In genomic region chr13:103022328-103022727, GRCh38 we compare ENCODE assay signal across 24 cellular contexts. TPM values are rescaled to one million over a fixed set of nuclear protein-coding genes. Genes with fewer than 3 reads are reported as not detected.
DNase-seq lines count a peak whose midpoint lies in the region; ATAC-seq, FAIRE-seq and TF ChIP-seq lines count a peak whose summit lies in the region.
"Had no signal": no experiment of that assay in that cellular context is flagged by ENCODE, and none has a peak within 500 bp of the region (broad histone marks: within the 10 kb centered on the region; RNA-seq: fewer than 3 reads in every experiment).

No MANE protein-coding gene starts in this region.

- in situ Hi-C loops in GM13976 (cut with MboI; ENCODE audit: low sequenced_read_pairs, unreplicated experiment) = no loop called here

- H3K36me3 ChIP-seq in PC-3 (ENCODE audit: low read depth, low read length) = no peaks in the 10 kb centered on the region

- H3K79me2 ChIP-seq in PC-3 (ENCODE audit: low read length) = no peaks in the 10 kb centered on the region

- BruUV-seq in PC-3 (replicated peaks; lab: Mats Ljungman, UMichigan) = no TSS peak

- CTCF ChIA-PET in PC-3 (lab: Charles Lee) = no interaction called here

- no peak overlapping the region for H2AFZ ChIP-seq in PC-3 (ENCODE audit: low read length)

- DNase-seq in PC-3 (peak; percentile 4), cerebellar cortex (ENCODE audit: low spot score) (peak; percentile 84), islet precursor cell (peak; percentile 63), urothelium cell line (ENCODE audit: low spot score) (peak; percentile 4), HCEC 1CT (no peak), HUDEP-2 (lab: John Stamatoyannopoulos, UW; ENCODE audit: unreplicated experiment in 76 of 76) (no peak), GM13976 (ENCODE audit: low spot score) (no peak)
- DNase-seq: CD4-positive, CD25-positive, alpha-beta regulatory T cell; COR-L47; DMS79 treated with DMSO at 0.1 percent for 48 hours; GOT3; Kasumi-1; MM.1S; NCI-H1092; NCI-H1436; NCI-H2029; NCI-H226; NCI-H510A treated with DMSO at 0.1 percent for 48 hours; NCI-H748 treated with DMSO at 0.1 percent for 48 hours; SIG-M5 had no signal

- H3K9me3 ChIP-seq in PC-3 (ENCODE audit: low read length) = no peaks in the 10 kb centered on the region

- no peak for FAIRE-seq in urothelium cell line (lab: Jason Lieb, UNC)
- FAIRE-seq: GM12891 had no signal

- H3K4me2 ChIP-seq in PC-3 (ENCODE audit: low read length) = no peak overlapping the region

- H4K20me1 ChIP-seq in PC-3 (ENCODE audit: low read length) = no peaks in the 10 kb centered on the region

- H3F3A ChIP-seq in PC-3 (ENCODE audit: low read length, unreplicated experiment) = no peaks in the 10 kb centered on the region

- peaks cover 5% of the 10 kb centered on the region; the same call in 1 of the 2 replicates for H3K27me3 ChIP-seq in PC-3 (ENCODE audit: low read length)

- POLR2A ChIA-PET in PC-3 (lab: Charles Lee; ENCODE audit: unreplicated experiment) = no interaction called here

- H3K9me2 ChIP-seq in PC-3 (replicated peaks; ENCODE audit: low read length) = no peaks in the 10 kb centered on the region

- no peaks in the 10 kb centered on the region for H3K4me1 ChIP-seq in PC-3 (ENCODE audit: insufficient read depth, low read length)

- no peak for ATAC-seq in PC-3
- ATAC-seq: HCT116, SK-N-SH treated with all-trans-retinoic acid at 6 μM for 48 hours had no signal

- H3K27ac ChIP-seq in PC-3 (ENCODE audit: low read length) = no peak overlapping the region
- H3K27ac ChIP-seq: RWPE1 had no signal

- H3K9ac ChIP-seq in PC-3 (ENCODE audit: low read length) = no peak overlapping the region

- no peak overlapping the region for H3K4me3 ChIP-seq in PC-3 (ENCODE audit: low read length)

- intact Hi-C loops in PC-3 (cut with micrococcal nuclease) = no loop called here

- TF ChIP-seq CTCF in PC-3 (conservative IDR thresholded peaks at IDR 0.05; ENCODE audit: low read depth, low read length) (no peak), GM13976 (IDR thresholded peaks at IDR 0.05; ENCODE audit: borderline replicate concordance, control extremely low read depth, extremely low read depth, insufficient read depth, missing control alignments) (no peak)

RNA-seq across cellular contexts. Expression of gene SLC10A2, which starts 43.9 kb away (rescaled TPM):
- not detected in 2 replicates for total RNA-seq in PC-3 (2014; rRNA removed)
- total RNA-seq: CD4-positive, CD25-positive, alpha-beta regulatory T cell had no signal

Comparison
In these comparisons a context has a peak if more than half of its experiments do, and no peak if none do; other contexts are left out.
1. DNase-seq: peak in PC-3 (single experiment), cerebellar cortex (single experiment), islet precursor cell (single experiment) and urothelium cell line (single experiment); none in HCEC 1CT (single experiment), HUDEP-2 (0 of 76) and GM13976 (single experiment).